ENCODE assay signal across 8 cellular contexts in genomic region chr19:6720369-6721112, GRCh38. TPM values are rescaled to one million over a fixed set of nuclear protein-coding genes. Genes with fewer than 3 reads are reported as not detected.
DNase-seq lines count a peak whose midpoint lies in the region; ATAC-seq and TF ChIP-seq lines count a peak whose summit lies in the region.

TSS of gene C3 (minus strand) at chr19:6720650. CDS start at chr19:6720589, 61 bp downstream.

- peaks cover 39% of the 10 kb centered on the region for H3K4me1 Mint-ChIP-seq in stimulated activated naive CD8-positive, alpha-beta T cell treated with anti-CD3 and anti-CD28 coated beads, Interleukin-15, amount 100 ng/mL, for 72 hours
- peaks cover 18% of the 10 kb centered on the region for H3K4me1 Mint-ChIP-seq in endothelial cell (ENCODE audit: unreplicated experiment)

- H3K4me3 Mint-ChIP-seq in stimulated activated naive CD8-positive, alpha-beta T cell treated with anti-CD3 and anti-CD28 coated beads, Interleukin-15, amount 100 ng/mL, for 72 hours, result no peak within 1 kb of the TSS
- H3K4me3 Mint-ChIP-seq in endothelial cell (ENCODE audit: unreplicated experiment), result peak within 1 kb of the TSS; percentile 17

- no peak for DNase-seq in stimulated activated naive CD8-positive, alpha-beta T cell treated with anti-CD3 and anti-CD28 coated beads, Interleukin-15, amount 100 ng/mL, for 72 hours
- DNase-seq in stimulated activated naive CD8-positive, alpha-beta T cell treated with anti-CD3 and anti-CD28 coated beads, Interleukin-15, Interleukin-2, amounts not matched to agents 100 U/mL and 50 U/mL, for 24 hours, result no peak
- DNase-seq in endothelial cell (ENCODE audit: low spot score) (no peak), midbrain (lab: John Stamatoyannopoulos, UW) (peak; percentile 55), HT-29 (ENCODE audit: low spot score) (no peak), DMS 273 (lab: John Stamatoyannopoulos, UW; ENCODE audit: unreplicated experiment) (no peak)
- no peak for DNase-seq in stimulated activated CD4-positive, alpha-beta T cell treated with anti-CD3 and anti-CD28 coated beads, Interleukin-4, amount 100 ng/mL, for 4 hours

- H3K27ac Mint-ChIP-seq in stimulated activated naive CD8-positive, alpha-beta T cell treated with anti-CD3 and anti-CD28 coated beads, Interleukin-15, amount 100 ng/mL, for 72 hours, result no peak within 1 kb of the TSS
- no peak within 1 kb of the TSS for H3K27ac Mint-ChIP-seq in endothelial cell (ENCODE audit: unreplicated experiment)

- H3K27me3 Mint-ChIP-seq in stimulated activated naive CD8-positive, alpha-beta T cell treated with anti-CD3 and anti-CD28 coated beads, Interleukin-15, amount 100 ng/mL, for 72 hours, result no peaks in the 10 kb centered on the region
- peaks cover 17% of the 10 kb centered on the region for H3K27me3 Mint-ChIP-seq in endothelial cell (ENCODE audit: unreplicated experiment)

- no peak for TF ChIP-seq CTCF in endothelial cell (IDR thresholded peaks at IDR 0.05; ENCODE audit: unreplicated experiment)

- peaks cover 7 to 9% of the 10 kb centered on the region in 2 donors for H3K9me3 Mint-ChIP-seq in stimulated activated naive CD8-positive, alpha-beta T cell treated with anti-CD3 and anti-CD28 coated beads, Interleukin-15, amount 100 ng/mL, for 72 hours
- peaks cover 16% of the 10 kb centered on the region for H3K9me3 Mint-ChIP-seq in endothelial cell (ENCODE audit: unreplicated experiment)

- H3K36me3 Mint-ChIP-seq in endothelial cell (ENCODE audit: low read depth, unreplicated experiment), result peaks cover 14% of the 10 kb centered on the region

- peak; percentile 54 for ATAC-seq in stimulated activated naive CD8-positive, alpha-beta T cell treated with anti-CD3 and anti-CD28 coated beads, Interleukin-15, amount 100 ng/mL, for 72 hours
- no peak for ATAC-seq in stimulated activated naive CD8-positive, alpha-beta T cell treated with anti-CD3 and anti-CD28 coated beads, Interleukin-15, Interleukin-2, amounts not matched to agents 100 U/mL and 50 U/mL, for 24 hours
- ATAC-seq in HG03280 (IDR thresholded peaks at IDR 0.05; ENCODE audit: unreplicated experiment), result no peak

RNA-seq across cellular contexts. Expression of gene C3, which starts in this region (rescaled TPM):
- total RNA-seq in endothelial cell (ENCODE audit: unreplicated experiment), result not detected
- 0.64 TPM in 1 of 2 replicates, not detected in the other for total RNA-seq in HT-29 (2014; rRNA removed; shearing (Covaris generic))
